15 cellular contexts compared by ENCODE assay signal in genomic region chr6:42756713-42757112, GRCh38. TPM values are rescaled to one million over a fixed set of nuclear protein-coding genes. Genes with fewer than 3 reads are reported as not detected.
DNase-seq lines count a peak whose midpoint lies in the region; ATAC-seq, FAIRE-seq and TF ChIP-seq lines count a peak whose summit lies in the region.
"Had no signal": no experiment of that assay in that cellular context is flagged by ENCODE, and none has a peak within 500 bp of the region (broad histone marks: within the 10 kb centered on the region; RNA-seq: fewer than 3 reads in every experiment).

No MANE protein-coding gene starts in this region.

- H4K91ac ChIP-seq in H1 (replicated peaks; ENCODE audit: insufficient read length, low read length): no peak overlapping the region

- H3K9me3 Mint-ChIP-seq in neural progenitor cell (no peaks in the 10 kb centered on the region), mesothelial cell of epicardium (no peaks in the 10 kb centered on the region)
- no peaks in the 10 kb centered on the region for H3K9me3 Mint-ChIP-seq in activated T-cell treated with anti-CD3 and anti-CD28 coated beads, Interleukin-2, amount 50 U/mL, for 24 hours

- DNase-seq in DND-41: peak; percentile 30
- peak in 1 of 2 experiments; percentile 58 for DNase-seq in H1 (ENCODE audit: low read depth in 1 of 2, low spot score in 2 of 2)
- peak; percentile 31 for DNase-seq in neural progenitor cell (ENCODE audit: low spot score)
- no peak for DNase-seq in activated T-cell treated with anti-CD3 and anti-CD28 coated beads, Interleukin-2, amount 50 U/mL, for 24 hours
- no peak for DNase-seq in NCI-H510A (lab: John Stamatoyannopoulos, UW)
- no peak for DNase-seq in mesothelial cell of epicardium (ENCODE audit: low spot score in 2 of 2, unreplicated experiment in 2 of 2)
- DNase-seq: HCEC 1CT, NCI-H1105 treated with DMSO at 0.1 percent for 48 hours, NCI-H187, NCI-H510A treated with DMSO at 0.1 percent for 48 hours had no signal

- peak; percentile 58; the same call in 1 of the 3 replicates for ATAC-seq in DND-41 (ENCODE audit: insufficient read depth, low read depth)
- ATAC-seq: A549 had no signal

- H3K4me3 ChIP-seq in DND-41 (ENCODE audit: low read depth in 1 of 2, low read length in 2 of 2): no peak overlapping the region
- H3K4me3 ChIP-seq in HUES48 (ENCODE audit: low read depth, low read length): 0 out of 2 replicates have a peak overlapping the region, but pooled peaks have one; percentile 37
- H3K4me3 ChIP-seq in H1 (ENCODE audit: extremely low read depth in 1 of 4, insufficient read depth in 2 of 4, low read depth in 3 of 4, low read length in 4 of 4): peak overlapping the region in 1 of 4 experiments; percentile 37; a peak in 1 of 8 replicates
- H3K4me3 ChIP-seq in neural progenitor cell: no peak overlapping the region
- H3K4me3 ChIP-seq: A549, SJSA1 had no signal

- H3K36me3 Mint-ChIP-seq in neural progenitor cell: peaks cover 4% of the 10 kb centered on the region
- H3K36me3 Mint-ChIP-seq in activated T-cell treated with anti-CD3 and anti-CD28 coated beads, Interleukin-2, amount 50 U/mL, for 24 hours (ENCODE audit: low read depth): peaks cover 25% of the 10 kb centered on the region
- peaks cover 3% of the 10 kb centered on the region for H3K36me3 Mint-ChIP-seq in mesothelial cell of epicardium

- H3F3A ChIP-seq in neural progenitor cell (ENCODE audit: low read depth): peaks cover 31% of the 10 kb centered on the region

- FAIRE-seq in H1 (lab: Jason Lieb, UNC): no peak
- FAIRE-seq: A549, GM19239 had no signal

- POLR2A ChIA-PET in H1 (lab: Charles Lee; ENCODE audit: partially characterized antibody): interaction anchor here (0.6 to 17.0 kb wide), 9 partner anchors 10 to 462 kb away, joined by 3 to 277 read pairs (median 4); partner anchors contain the start of genes BICRAL, RPL7L1 and TBCC

- no peaks in the 10 kb centered on the region for H3K23me2 ChIP-seq in H1 (ENCODE audit: low read depth, low read length)

- H3K14ac ChIP-seq in H1 (ENCODE audit: insufficient read length): no peak overlapping the region

- no peak for TF ChIP-seq EP300 in H1 (IDR thresholded peaks at IDR 0.05; ENCODE audit: borderline replicate concordance in 1 of 2, low read depth in 2 of 2, low read length in 2 of 2)

- H3K4me1 ChIP-seq in DND-41 (ENCODE audit: insufficient read depth, low read length): no peaks in the 10 kb centered on the region
- H3K4me1 ChIP-seq in HUES48 (ENCODE audit: control insufficient read depth, insufficient read depth, low read length): peaks cover 29% of the 10 kb centered on the region
- peaks cover 1 to 20% (median 16%) of the 10 kb centered on the region in 4 experiments for H3K4me1 ChIP-seq in H1 (replicated peaks in 1 of 4; ENCODE audit: control insufficient read depth in 3 of 4, insufficient read depth in 4 of 4, low read length in 3 of 4)
- H3K4me1 ChIP-seq in neural progenitor cell: peaks cover 24% of the 10 kb centered on the region
- H3K4me1 ChIP-seq: A549 had no signal

- H3K4me1 Mint-ChIP-seq in neural progenitor cell (peaks cover 38% of the 10 kb centered on the region), mesothelial cell of epicardium (peaks cover 2% of the 10 kb centered on the region)
- peaks cover 8% of the 10 kb centered on the region for H3K4me1 Mint-ChIP-seq in activated T-cell treated with anti-CD3 and anti-CD28 coated beads, Interleukin-2, amount 50 U/mL, for 24 hours (ENCODE audit: low read depth)

- H2BK15ac ChIP-seq in H1 (ENCODE audit: low read length): no peak overlapping the region

- H3K56ac ChIP-seq in H1 (replicated peaks; ENCODE audit: insufficient read length, low read depth, low read length): no peak overlapping the region

- H3K9ac ChIP-seq in DND-41 (ENCODE audit: low read depth, low read length) (no peak overlapping the region), HUES48 (ENCODE audit: low read depth, low read length) (peak overlapping the region; percentile 48), H1 (replicated peaks in 1 of 4; ENCODE audit: extremely low read depth in 1 of 4, low read depth in 3 of 4, low read length in 3 of 4) (peak overlapping the region in 1 of 4 experiments; percentile 47; a peak in 2 of 7 replicates), neural progenitor cell (no peak overlapping the region)

- no peak overlapping the region for H3K4ac ChIP-seq in H1 (replicated peaks; ENCODE audit: insufficient read length, low read depth, low read length)

- TF ChIP-seq RAD21 in H1 (IDR thresholded peaks at IDR 0.05 in 1 of 2, conservative IDR thresholded peaks at IDR 0.05 in 1 of 2; ENCODE audit: low read depth in 2 of 2, low read length in 2 of 2): no peak

- H3K27ac Mint-ChIP-seq in neural progenitor cell (no peak overlapping the region), mesothelial cell of epicardium (no peak overlapping the region)
- H3K27ac Mint-ChIP-seq in activated T-cell treated with anti-CD3 and anti-CD28 coated beads, Interleukin-2, amount 50 U/mL, for 24 hours: no peak overlapping the region

- H3K9me3 ChIP-seq in DND-41 (ENCODE audit: insufficient read depth, low read length, severe bottlenecking) (no peaks in the 10 kb centered on the region), HUES48 (ENCODE audit: control insufficient read depth, insufficient read depth, low read length) (no peaks in the 10 kb centered on the region), H1 (ENCODE audit: insufficient read depth in 2 of 2, low read depth in 1 of 2, low read length in 1 of 2) (no peaks in the 10 kb centered on the region), neural progenitor cell (ENCODE audit: low read depth) (no peaks in the 10 kb centered on the region)
- H3K9me3 ChIP-seq: A549, SJSA1 had no signal

- H3K23ac ChIP-seq in H1 (ENCODE audit: insufficient read length): no peak overlapping the region

- WGBS in H1 (ENCODE audit: extremely low coverage in 1 of 2, insufficient coverage in 1 of 2, insufficient read length in 1 of 2, insufficient replicate concordance in 2 of 2, low coverage in 1 of 2, low lambda C conversion rate in 2 of 2, missing lambda C conversion rate in 1 of 2), 2 experiments: no CpG with 5 or more reads among the region's 7 CpGs

- H2AK5ac ChIP-seq in H1 (ENCODE audit: low read depth, low read length): no peak overlapping the region

- H3K27me3 Mint-ChIP-seq in neural progenitor cell (ENCODE audit: insufficient read depth, low read depth): peaks cover 3% of the 10 kb centered on the region
- no peaks in the 10 kb centered on the region for H3K27me3 Mint-ChIP-seq in activated T-cell treated with anti-CD3 and anti-CD28 coated beads, Interleukin-2, amount 50 U/mL, for 24 hours
- H3K27me3 Mint-ChIP-seq in mesothelial cell of epicardium (ENCODE audit: low read depth): no peaks in the 10 kb centered on the region

- H3K18ac ChIP-seq in H1 (ENCODE audit: extremely low read depth, low read length): 0 out of 2 replicates have a peak overlapping the region, but pooled peaks have one; percentile 24

- no peak for TF ChIP-seq POLR2A in H1 (IDR thresholded peaks at IDR 0.05; ENCODE audit: control extremely low read depth in 1 of 2, low read depth in 2 of 2, low read length in 2 of 2)

- H3K4me3 Mint-ChIP-seq in neural progenitor cell (no peak overlapping the region), mesothelial cell of epicardium (no peak overlapping the region)
- H3K4me3 Mint-ChIP-seq in activated T-cell treated with anti-CD3 and anti-CD28 coated beads, Interleukin-2, amount 50 U/mL, for 24 hours: no peak overlapping the region

- no peak overlapping the region; the same call in 1 of the 2 replicates for H2BK5ac ChIP-seq in H1 (ENCODE audit: low read depth, low read length)

- TF ChIP-seq CTCF in DND-41 (IDR thresholded peaks at IDR 0.05; ENCODE audit: borderline replicate concordance, extremely low read depth, low read length, poor library complexity, severe bottlenecking): no peak
- no peak for TF ChIP-seq CTCF in H1 (IDR thresholded peaks at IDR 0.05; ENCODE audit: control extremely low read depth in 1 of 3, insufficient read depth in 1 of 3, low read depth in 1 of 3, low read length in 3 of 3)
- TF ChIP-seq CTCF in neural progenitor cell (IDR thresholded peaks at IDR 0.05): no peak
- TF ChIP-seq CTCF in mesothelial cell of epicardium (IDR thresholded peaks at IDR 0.05; ENCODE audit: unreplicated experiment): no peak

- no peaks in the 10 kb centered on the region for H3K36me3 ChIP-seq in DND-41 (ENCODE audit: insufficient read depth, low read length)
- peaks cover 12% of the 10 kb centered on the region; the same call in 1 of the 2 replicates for H3K36me3 ChIP-seq in HUES48 (ENCODE audit: control insufficient read depth, insufficient read depth, low read length)
- H3K36me3 ChIP-seq in H1 (ENCODE audit: control insufficient read depth in 2 of 4, insufficient read depth in 4 of 4, low read length in 3 of 4): no peaks in the 10 kb centered on the region; a peak in 1 of 8 replicates
- H3K36me3 ChIP-seq in neural progenitor cell: no peaks in the 10 kb centered on the region
- H3K36me3 ChIP-seq: SJSA1 had no signal

- H4K20me1 ChIP-seq in DND-41 (ENCODE audit: insufficient read depth, low read length) (no peaks in the 10 kb centered on the region), H1 (replicated peaks in 1 of 2; ENCODE audit: control insufficient read depth in 1 of 2, insufficient read depth in 2 of 2, low read length in 2 of 2) (no peaks in the 10 kb centered on the region), neural progenitor cell (ENCODE audit: low read depth) (peaks cover 31% of the 10 kb centered on the region)

- H3K27ac ChIP-seq in DND-41 (ENCODE audit: low read length) (no peak overlapping the region), HUES48 (ENCODE audit: low read depth, low read length) (peak overlapping the region; percentile 62), H1 (ENCODE audit: low read depth, low read length) (peak overlapping the region; percentile 56; the same call in 1 of the 2 replicates), neural progenitor cell (no peak overlapping the region)
- H3K27ac ChIP-seq: A549, SJSA1 had no signal

- H3K4me2 ChIP-seq in DND-41 (ENCODE audit: insufficient read depth, low read length): no peak overlapping the region
- H3K4me2 ChIP-seq in H1 (ENCODE audit: insufficient read depth in 1 of 2, low read depth in 2 of 2, low read length in 2 of 2): peak overlapping the region; percentile 49 to 56
- peak overlapping the region; percentile 48 for H3K4me2 ChIP-seq in neural progenitor cell
- H3K4me2 ChIP-seq: A549 had no signal

- H3K79me1 ChIP-seq in H1 (ENCODE audit: low read depth, low read length): no peaks in the 10 kb centered on the region; the same call in 1 of the 2 replicates

- no peaks in the 10 kb centered on the region for H3K79me2 ChIP-seq in DND-41 (ENCODE audit: insufficient read depth, low read length)
- peaks cover 0 to 7% of the 10 kb centered on the region in 2 experiments; a peak in 1 of 4 replicates for H3K79me2 ChIP-seq in H1 (ENCODE audit: control insufficient read depth in 1 of 2, insufficient read depth in 2 of 2, low read length in 2 of 2)
- H3K79me2 ChIP-seq in neural progenitor cell (ENCODE audit: low read depth): no peaks in the 10 kb centered on the region

- H2AFZ ChIP-seq in DND-41 (ENCODE audit: low read depth, low read length) (no peak overlapping the region), H1 (ENCODE audit: low read length) (no peak overlapping the region), neural progenitor cell (replicated peaks) (no peak overlapping the region)

- H3K27me3 ChIP-seq in DND-41 (ENCODE audit: insufficient read depth, low read length, poor library complexity) (no peaks in the 10 kb centered on the region), HUES48 (ENCODE audit: control insufficient read depth, insufficient read depth, low read length) (no peaks in the 10 kb centered on the region), H1 (replicated peaks in 1 of 4; ENCODE audit: control insufficient read depth in 3 of 4, extremely low read depth in 1 of 4, insufficient read depth in 3 of 4, low read length in 3 of 4) (peaks cover 0 to 2% (median 0%) of the 10 kb centered on the region in 4 experiments; a peak in 1 of 7 replicates), neural progenitor cell (no peaks in the 10 kb centered on the region)
- H3K27me3 ChIP-seq: SJSA1 had no signal

- no peak overlapping the region for H4K8ac ChIP-seq in H1 (ENCODE audit: extremely low read depth, insufficient read depth, low read length)

- CTCF ChIA-PET in H1 (lab: Charles Lee; ENCODE audit: partially characterized antibody): interaction anchor here (0.7 to 2.0 kb wide), 3 partner anchors 25 to 64 kb away, joined by 3 to 7 read pairs (median 3); partner anchors contain the start of gene BICRAL

- H4K5ac ChIP-seq in H1 (ENCODE audit: insufficient read length, low read depth, low read length): no peak overlapping the region

- peak overlapping the region; percentile 18; the same call in 1 of the 2 replicates for H2BK12ac ChIP-seq in H1 (ENCODE audit: low read depth, low read length)

- no peak overlapping the region for H2BK20ac ChIP-seq in H1 (ENCODE audit: low read length)

- H2BK120ac ChIP-seq in H1 (replicated peaks; ENCODE audit: low read depth, low read length): peak overlapping the region; percentile 52

RNA-seq across cellular contexts. Expression of gene TBCC, which starts 10.8 kb away (rescaled TPM):
- total RNA-seq in H1 (2021; fragmentation: NEBNext Ultra II Directional; extraction: Animal tissue kit (Norgen Biotek cat#: 25700)): 25.5 and 27.3 TPM in 2 replicates
- 22.7 and 28.9 TPM in 2 replicates for polyA plus RNA-seq in H1 (2011; rRNA removed)
- polyA plus RNA-seq in H1 (2011; cell fraction: cytosol; rRNA removed): 24.6 TPM
- polyA plus RNA-seq in H1 (2011; cell fraction: nucleus; rRNA removed): 20.6 TPM
- polyA plus RNA-seq in H1 (2012, experiment 1 of 2): 22.5 to 26.8 TPM (median 24.3 TPM) in 4 replicates
- 31.6 TPM for polyA plus RNA-seq in H1 (2012, experiment 2 of 2)
- 21.4 TPM for polyA plus RNA-seq in H1 (2013, experiment 1 of 2)
- 21.0 TPM for polyA plus RNA-seq in H1 (2013, experiment 2 of 2)
- 6.4 and 12.0 TPM in 2 replicates for polyA minus RNA-seq in H1 (2011; rRNA and poly(A)+ RNA removed)
- polyA minus RNA-seq in H1 (2011; cell fraction: cytosol; rRNA and poly(A)+ RNA removed): 9.9 TPM
- polyA minus RNA-seq in H1 (2011; cell fraction: nucleus; rRNA and poly(A)+ RNA removed): 15.3 TPM
- total RNA-seq in neural progenitor cell (ENCODE audit: low replicate concordance) (40.1 and 40.4 TPM in 2 replicates), mesothelial cell of epicardium (19.5 to 21.2 TPM (median 20.3 TPM) in 3 replicates)

RNA-seq across cellular contexts. Expression of gene BICRAL, which starts 25.1 kb away (rescaled TPM):
- 12.2 and 12.7 TPM in 2 replicates for total RNA-seq in H1 (2021; fragmentation: NEBNext Ultra II Directional; extraction: Animal tissue kit (Norgen Biotek cat#: 25700))
- polyA plus RNA-seq in H1 (2011; rRNA removed): 6.9 and 9.4 TPM in 2 replicates
- 7.6 TPM for polyA plus RNA-seq in H1 (2011; cell fraction: cytosol; rRNA removed)
- 6.5 TPM for polyA plus RNA-seq in H1 (2011; cell fraction: nucleus; rRNA removed)
- 4.7 to 6.8 TPM (median 5.4 TPM) in 4 replicates for polyA plus RNA-seq in H1 (2012, experiment 1 of 2)
- 0.54 TPM for polyA plus RNA-seq in H1 (2012, experiment 2 of 2)
- 5.9 TPM for polyA plus RNA-seq in H1 (2013, experiment 1 of 2)
- polyA plus RNA-seq in H1 (2013, experiment 2 of 2): 5.5 TPM
- 34.5 and 34.8 TPM in 2 replicates for polyA minus RNA-seq in H1 (2011; rRNA and poly(A)+ RNA removed)
- polyA minus RNA-seq in H1 (2011; cell fraction: cytosol; rRNA and poly(A)+ RNA removed): 11.2 TPM
- polyA minus RNA-seq in H1 (2011; cell fraction: nucleus; rRNA and poly(A)+ RNA removed): 14.8 TPM
- total RNA-seq in neural progenitor cell (ENCODE audit: low replicate concordance) (8.6 TPM in 2 replicates), mesothelial cell of epicardium (12.5 to 13.2 TPM (median 12.7 TPM) in 3 replicates)

RNA-seq across cellular contexts. Expression of gene PRPH2, which starts 34.3 kb away (rescaled TPM):
- 0.61 and 0.65 TPM in 2 replicates for total RNA-seq in H1 (2021; fragmentation: NEBNext Ultra II Directional; extraction: Animal tissue kit (Norgen Biotek cat#: 25700))
- polyA plus RNA-seq in H1 (2011; rRNA removed): 0.23 and 0.33 TPM in 2 replicates
- 0.44 TPM for polyA plus RNA-seq in H1 (2011; cell fraction: cytosol; rRNA removed)
- 0.56 TPM for polyA plus RNA-seq in H1 (2011; cell fraction: nucleus; rRNA removed)
- 0.32 to 0.58 TPM (median 0.48 TPM) in 4 replicates for polyA plus RNA-seq in H1 (2012, experiment 1 of 2)
- polyA plus RNA-seq in H1 (2012, experiment 2 of 2): 0.10 TPM
- polyA plus RNA-seq in H1 (2013, experiment 1 of 2): 0.51 TPM
- polyA plus RNA-seq in H1 (2013, experiment 2 of 2): 0.42 TPM
- 0.73 and 1.5 TPM in 2 replicates for polyA minus RNA-seq in H1 (2011; rRNA and poly(A)+ RNA removed)
- polyA minus RNA-seq in H1 (2011; cell fraction: cytosol; rRNA and poly(A)+ RNA removed): 0.37 TPM
- polyA minus RNA-seq in H1 (2011; cell fraction: nucleus; rRNA and poly(A)+ RNA removed): 0.30 TPM
- total RNA-seq in neural progenitor cell (ENCODE audit: low replicate concordance) (0.06 TPM in 1 of 2 replicates, not detected in the other), mesothelial cell of epicardium (0.11 to 0.16 TPM (median 0.11 TPM) in 3 replicates)
- total RNA-seq: HT1080, SJSA1 had no signal
- polyA plus RNA-seq: A549 had no signal

Comparison
In these comparisons a context has a peak if more than half of its experiments do, and no peak if none do; other contexts are left out.
1. DNase-seq: peak in DND-41 (single experiment) and neural progenitor cell (single experiment); none in activated T-cell treated with anti-CD3 and anti-CD28 coated beads, Interleukin-2, amount 50 U/mL, for 24 hours (single experiment), NCI-H510A (single experiment) and mesothelial cell of epicardium (0 of 2).
2. H3K27ac ChIP-seq: peak in HUES48 (single experiment) and H1 (single experiment); none in DND-41 (single experiment) and neural progenitor cell (single experiment).